In the genomic region with DNA sequence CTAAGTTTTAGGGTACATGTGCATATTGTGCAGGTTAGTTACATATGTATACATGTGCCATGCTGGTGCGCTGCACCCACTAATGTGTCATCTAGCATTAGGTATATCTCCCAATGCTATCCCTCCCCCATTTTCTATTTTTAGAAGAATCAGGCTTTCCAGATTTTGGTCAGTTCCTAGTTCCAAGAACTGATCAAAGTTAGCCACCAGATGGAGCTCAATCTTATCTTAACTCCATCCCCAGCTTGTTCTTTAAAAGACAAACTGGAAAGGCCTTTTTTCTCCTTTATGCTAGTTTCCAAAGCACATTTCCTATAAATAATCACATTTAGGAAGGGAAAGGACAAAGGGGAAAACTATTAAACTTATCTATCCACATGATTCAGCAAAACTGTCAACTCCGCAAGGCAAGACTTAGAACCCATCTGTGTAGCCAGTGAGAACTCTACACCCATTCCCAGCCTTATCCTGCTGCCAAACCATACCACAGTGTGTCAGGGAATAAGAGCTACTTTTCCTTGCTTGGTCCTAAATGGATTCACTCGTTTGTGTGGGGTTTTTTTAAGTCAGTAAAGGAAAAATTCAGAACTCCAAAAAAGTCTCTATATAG, we compare ENCODE assay signal across 9 cellular contexts. TPM values are rescaled to one million over a fixed set of nuclear protein-coding genes. Genes with fewer than 3 reads are reported as not detected.
DNase-seq lines count a peak whose midpoint lies in the region; ATAC-seq, FAIRE-seq and TF ChIP-seq lines count a peak whose summit lies in the region.
"Had no signal": no experiment of that assay in that cellular context is flagged by ENCODE, and none has a peak within 500 bp of the region (broad histone marks: within the 10 kb centered on the region; RNA-seq: fewer than 3 reads in every experiment).

No MANE protein-coding gene starts in this region.

- no peaks in the 10 kb centered on the region for H3K9me1 ChIP-seq in endothelial cell of umbilical vein (replicated peaks; ENCODE audit: control insufficient read depth, extremely low read depth, insufficient read depth, low read length)

- H3K4me3 ChIP-seq in endothelial cell of umbilical vein (replicated peaks in 1 of 3; ENCODE audit: insufficient read depth in 1 of 3, low read depth in 1 of 3, low read length in 3 of 3) (no peak overlapping the region), psoas muscle (no peak overlapping the region), vagina (no peak overlapping the region)

- TF ChIP-seq POLR2A in endothelial cell of umbilical vein (IDR thresholded peaks at IDR 0.05; ENCODE audit: low read depth, low read length) (no peak), vagina (IDR thresholded peaks at IDR 0.05) (no peak)

- POLR2A ChIA-PET in endothelial cell of umbilical vein (lab: Charles Lee) = interaction anchor here (1.0 kb wide), 1 partner anchor 41 kb away, joined by 3 read pairs; no protein-coding TSS in a partner anchor

- H2AFZ ChIP-seq in endothelial cell of umbilical vein (ENCODE audit: low read depth, low read length) = no peak overlapping the region

- H3K9me3 Mint-ChIP-seq in natural killer cell = no peaks in the 10 kb centered on the region
- H3K9me3 Mint-ChIP-seq: CD4-positive, CD25-positive, alpha-beta regulatory T cell had no signal

- H3K4me2 ChIP-seq in endothelial cell of umbilical vein (ENCODE audit: insufficient read depth, low read length) = no peak overlapping the region

- H3K4me1 Mint-ChIP-seq in natural killer cell = no peaks in the 10 kb centered on the region

- no peak overlapping the region for H3K27ac Mint-ChIP-seq in natural killer cell

- H4K20me1 ChIP-seq in endothelial cell of umbilical vein (replicated peaks; ENCODE audit: control insufficient read depth, extremely low read depth, insufficient read depth, low read length) = no peaks in the 10 kb centered on the region

- H3K9me3 ChIP-seq in endothelial cell of umbilical vein (replicated peaks; ENCODE audit: control insufficient read depth, insufficient read depth, low read length) = no peaks in the 10 kb centered on the region
- no peaks in the 10 kb centered on the region for H3K9me3 ChIP-seq in psoas muscle
- no peaks in the 10 kb centered on the region for H3K9me3 ChIP-seq in vagina

- no peaks in the 10 kb centered on the region for H3K79me2 ChIP-seq in endothelial cell of umbilical vein (ENCODE audit: control insufficient read depth, insufficient read depth, low read length)

- DNase-seq in NCI-H2171 treated with DMSO at 0.1 percent for 48 hours (lab: John Stamatoyannopoulos, UW) (peak; percentile 9), NCI-H2171 (lab: John Stamatoyannopoulos, UW) (no peak), NCI-H446 (lab: John Stamatoyannopoulos, UW) (peak; percentile 12 to 51), endothelial cell of umbilical vein (ENCODE audit: low read depth, low spot score) (peak; percentile 60), psoas muscle (no peak), COR-L47 (lab: John Stamatoyannopoulos, UW) (no peak), natural killer cell (no peak), vagina (ENCODE audit: extremely low spot score in 2 of 2) (no peak)

- no peak overlapping the region for H3K4me3 Mint-ChIP-seq in natural killer cell
- H3K4me3 Mint-ChIP-seq: CD4-positive, CD25-positive, alpha-beta regulatory T cell had no signal

- CTCF ChIA-PET in endothelial cell of umbilical vein (lab: Charles Lee) = interaction anchor here (0.7 to 6.9 kb wide), 25 partner anchors 9 to 1923 kb away, joined by 3 to 432 read pairs (median 5); a partner anchor contains a TSS

- TF ChIP-seq CTCF in endothelial cell of umbilical vein (IDR thresholded peaks at IDR 0.05; ENCODE audit: extremely low read depth in 1 of 2, insufficient read depth in 1 of 2, low read depth in 1 of 2, low read length in 2 of 2) = peak; percentile 19 to 34
- peak; percentile 32 for TF ChIP-seq CTCF in psoas muscle (IDR thresholded peaks at IDR 0.05)
- no peak for TF ChIP-seq CTCF in natural killer cell (IDR thresholded peaks at IDR 0.05)
- TF ChIP-seq CTCF in vagina (IDR thresholded peaks at IDR 0.05) = peak in 1 of 3 experiments; percentile 8

- no peaks in the 10 kb centered on the region for H3K27me3 ChIP-seq in endothelial cell of umbilical vein (ENCODE audit: control insufficient read depth in 2 of 2, insufficient read depth in 2 of 2, low read length in 2 of 2)
- no peaks in the 10 kb centered on the region for H3K27me3 ChIP-seq in psoas muscle (ENCODE audit: insufficient read depth in 3 of 3, low read length in 2 of 3)
- no peaks in the 10 kb centered on the region for H3K27me3 ChIP-seq in vagina

- dilution Hi-C loops in endothelial cell of umbilical vein (cut with MboI; ENCODE audit: extremely low pct_ligation_motif_present, low sequenced_read_pairs) = no loop called here

- 48 to 62% (median 53%) methylated on average over 3 of the region's 3 CpGs for WGBS in psoas muscle, 3 donors

- peak; percentile 62 for FAIRE-seq in endothelial cell of umbilical vein (lab: Jason Lieb, UNC)

- no peak overlapping the region for H3K9ac ChIP-seq in endothelial cell of umbilical vein (replicated peaks; ENCODE audit: extremely low read depth, insufficient read depth, low read length)

- intact Hi-C loops in endothelial cell of umbilical vein (cut with micrococcal nuclease) = loop anchor here (1.0 to 10.0 kb wide), 5 partner anchors 25 to 369 kb away; a partner anchor contains a TSS
- intact Hi-C loops in psoas muscle (cut with DNase I) = loop anchor here in 1 of 2 donors (5.0 kb wide), 1 partner anchor 42 kb away; no protein-coding TSS in a partner anchor
- intact Hi-C loops in natural killer cell (cut with micrococcal nuclease) = no loop called here
- intact Hi-C loops in vagina (cut with DNase I) = no loop called here

- no peaks in the 10 kb centered on the region for H3K36me3 ChIP-seq in endothelial cell of umbilical vein (ENCODE audit: control insufficient read depth in 2 of 2, extremely low read depth in 1 of 2, insufficient read depth in 2 of 2, low read length in 2 of 2)
- no peaks in the 10 kb centered on the region for H3K36me3 ChIP-seq in psoas muscle (ENCODE audit: insufficient read depth in 1 of 2, low read depth in 1 of 2)
- no peaks in the 10 kb centered on the region for H3K36me3 ChIP-seq in vagina

- H3K4me1 ChIP-seq in endothelial cell of umbilical vein (ENCODE audit: control insufficient read depth, extremely low read depth, insufficient read depth, low read length) (peaks cover 16% of the 10 kb centered on the region), psoas muscle (no peaks in the 10 kb centered on the region), vagina (no peaks in the 10 kb centered on the region)

- no peaks in the 10 kb centered on the region for H3K27me3 Mint-ChIP-seq in natural killer cell (ENCODE audit: low read depth in 2 of 2)
- H3K27me3 Mint-ChIP-seq: CD4-positive, CD25-positive, alpha-beta regulatory T cell had no signal

- no peak for ATAC-seq in psoas muscle
- no peak for ATAC-seq in natural killer cell

- BruUV-seq in endothelial cell of umbilical vein (replicated peaks; lab: Mats Ljungman, UMichigan) = no TSS peak

- H3K36me3 Mint-ChIP-seq in natural killer cell = no peaks in the 10 kb centered on the region

- no peak overlapping the region for H3K27ac ChIP-seq in endothelial cell of umbilical vein (ENCODE audit: insufficient read depth, low read depth, low read length)
- no peak overlapping the region for H3K27ac ChIP-seq in psoas muscle
- no peak overlapping the region for H3K27ac ChIP-seq in vagina

TF ChIP-seq in endothelial cell of umbilical vein, 7 proteins besides CTCF, POLR2A, EP300 and RAD21:
- TF ChIP-seq, protein P1, sequence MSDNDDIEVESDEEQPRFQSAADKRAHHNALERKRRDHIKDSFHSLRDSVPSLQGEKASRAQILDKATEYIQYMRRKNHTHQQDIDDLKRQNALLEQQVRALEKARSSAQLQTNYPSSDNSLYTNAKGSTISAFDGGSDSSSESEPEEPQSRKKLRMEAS (IDR thresholded peaks at IDR 0.05; ENCODE audit: insufficient read depth, insufficient read length) = no peak
TF ChIP-seq in endothelial cell of umbilical vein: peak in this region for 0.

RNA-seq across cellular contexts. Expression of a gene that starts 22.8 kb away (rescaled TPM):
- total RNA-seq in endothelial cell of umbilical vein (3.3 and 3.7 TPM in 2 replicates), psoas muscle (1 to 10 TPM in 1 of 4 donors, under 1 TPM in 3; 0.27 to 2.2 (median 0.85) TPM), natural killer cell (1 to 10 TPM; 1.8 to 4.1 (median 2.9) TPM), vagina (0.98 TPM)
- polyA plus RNA-seq in endothelial cell of umbilical vein (4.2 and 4.4 TPM in 2 replicates), psoas muscle (under 1 TPM in 2 of 3 donors, not detected in 1; 0.05 to 0.33 TPM)
- polyA plus RNA-seq in endothelial cell of umbilical vein (2011; cell fraction: cytosol; rRNA removed) = 3.4 and 4.2 TPM in 2 replicates
- polyA plus RNA-seq in endothelial cell of umbilical vein (2011; cell fraction: nucleus; rRNA removed) = 6.5 and 8.9 TPM in 2 replicates
- polyA plus RNA-seq in endothelial cell of umbilical vein (2012) = 2.0 and 3.1 TPM in 2 replicates
- polyA minus RNA-seq in endothelial cell of umbilical vein = 2.0 and 4.3 TPM in 2 replicates
- polyA minus RNA-seq in endothelial cell of umbilical vein (2011; cell fraction: cytosol; rRNA and poly(A)+ RNA removed) = 4.0 TPM
- 6.8 and 9.1 TPM in 2 replicates for polyA minus RNA-seq in endothelial cell of umbilical vein (2011; cell fraction: nucleus; rRNA and poly(A)+ RNA removed)

Comparison
In these comparisons a context has a peak if more than half of its experiments do, and no peak if none do; other contexts are left out.
1. DNase-seq: peak in NCI-H2171 treated with DMSO at 0.1 percent for 48 hours (single experiment), NCI-H446 (2 of 2) and endothelial cell of umbilical vein (single experiment); none in NCI-H2171 (single experiment), psoas muscle (0 of 2), COR-L47 (single experiment), natural killer cell (single experiment) and vagina (0 of 2).